In genomic region chrX:154750301-154751120, GRCh38 we compare ENCODE assay signal across 8 cellular contexts. TPM values are rescaled to one million over a fixed set of nuclear protein-coding genes. Genes with fewer than 3 reads are reported as not detected.
DNase-seq lines count a peak whose midpoint lies in the region; ATAC-seq and TF ChIP-seq lines count a peak whose summit lies in the region.

A gene with protein sequence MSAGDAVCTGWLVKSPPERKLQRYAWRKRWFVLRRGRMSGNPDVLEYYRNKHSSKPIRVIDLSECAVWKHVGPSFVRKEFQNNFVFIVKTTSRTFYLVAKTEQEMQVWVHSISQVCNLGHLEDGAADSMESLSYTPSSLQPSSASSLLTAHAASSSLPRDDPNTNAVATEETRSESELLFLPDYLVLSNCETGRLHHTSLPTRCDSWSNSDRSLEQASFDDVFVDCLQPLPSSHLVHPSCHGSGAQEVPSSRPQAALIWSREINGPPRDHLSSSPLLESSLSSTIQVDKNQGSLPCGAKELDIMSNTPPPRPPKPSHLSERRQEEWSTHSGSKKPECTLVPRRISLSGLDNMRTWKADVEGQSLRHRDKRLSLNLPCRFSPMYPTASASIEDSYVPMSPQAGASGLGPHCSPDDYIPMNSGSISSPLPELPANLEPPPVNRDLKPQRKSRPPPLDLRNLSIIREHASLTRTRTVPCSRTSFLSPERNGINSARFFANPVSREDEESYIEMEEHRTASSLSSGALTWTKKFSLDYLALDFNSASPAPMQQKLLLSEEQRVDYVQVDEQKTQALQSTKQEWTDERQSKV (minus strand): TSS chrX:154751077. CDS start chrX:154751025, 52 bp downstream.

- RAD21 ChIA-PET in HCT116 (lab: Charles Lee; ENCODE audit: low non-redundant PET in 1 of 2, low total read pairs in 2 of 2, uncharacterized antibody in 2 of 2, unreplicated experiment in 2 of 2): no interaction called here

- H3K36me3 ChIP-seq in HCT116 (ENCODE audit: control insufficient read depth in 1 of 2, insufficient read depth in 2 of 2, low read length in 2 of 2): no peaks in the 10 kb centered on the region
- H3K36me3 ChIP-seq in ovary: no peaks in the 10 kb centered on the region

- TF ChIP-seq POLR2A in HCT116 (IDR thresholded peaks at IDR 0.05; ENCODE audit: borderline replicate concordance, extremely low read depth, insufficient read depth, insufficient read length): no peak
- no peak for TF ChIP-seq POLR2A in ovary (IDR thresholded peaks at IDR 0.05)

- POLR2A ChIA-PET in HCT116 (lab: Charles Lee): no interaction called here

- 23 to 29% (median 26%) methylated on average over 36 to 81 of the region's 81 CpGs for WGBS in ovary, 3 donors

- TF ChIP-seq CTCF in GM12865 (IDR thresholded peaks at IDR 0.05; ENCODE audit: insufficient read depth, low read depth, low read length, missing control alignments) (no peak), HCT116 (IDR thresholded peaks at IDR 0.05 in 2 of 3, conservative IDR thresholded peaks at IDR 0.05 in 1 of 3; ENCODE audit: borderline replicate concordance in 1 of 3, insufficient read depth in 1 of 3, low read depth in 2 of 3, low read length in 2 of 3) (no peak), ovary (IDR thresholded peaks at IDR 0.05) (no peak)

- DNase-seq in GM12865 (ENCODE audit: low read depth) (peak; percentile 63), HCT116 (ENCODE audit: low read depth, low spot score) (no peak), NCI-H524 treated with DMSO at 0.1 percent for 48 hours (lab: John Stamatoyannopoulos, UW) (peak; percentile 21), Right ventricle myocardium inferior (ENCODE audit: missing footprints) (peak; percentile 75), ovary (peak in 2 of 5 donors; percentile 25 to 46), pons (ENCODE audit: low spot score) (no peak)
- DNase-seq in activated effector memory CD4-positive, alpha-beta T cell treated with anti-CD3 and anti-CD28 coated beads, Interleukin-2, amount 50 U/mL, for 16 hours: peak; percentile 77

- CTCF ChIA-PET in HCT116 (lab: Charles Lee): interaction anchor here (2.3 kb wide), 1 partner anchor 13 kb away, joined by 17 read pairs; the partner anchor contains the start of gene DKC1

- H3K4me1 ChIP-seq in HCT116 (ENCODE audit: control insufficient read depth in 1 of 2, insufficient read depth in 2 of 2, low read length in 2 of 2): peaks cover 0 to 3% of the 10 kb centered on the region in 2 experiments; a peak in 1 of 4 replicates
- no peaks in the 10 kb centered on the region for H3K4me1 ChIP-seq in ovary (ENCODE audit: insufficient read depth)

- H3K27me3 ChIP-seq in HCT116 (ENCODE audit: insufficient read depth, low read length): peaks cover 5% of the 10 kb centered on the region; the same call in 1 of the 2 replicates
- H3K27me3 ChIP-seq in ovary: no peaks in the 10 kb centered on the region

- BruUV-seq in HCT116 (replicated peaks; lab: Mats Ljungman, UMichigan): no TSS peak

- intact Hi-C loops in HCT116 (cut with micrococcal nuclease) (no loop called here), Right ventricle myocardium inferior (cut with DNase I) (loop anchor here (2.0 to 5.0 kb wide), 2 partner anchors 33 to 52 kb away; no protein-coding TSS in a partner anchor), ovary (cut with DNase I) (no loop called here)

- no peaks in the 10 kb centered on the region for H3K79me2 ChIP-seq in HCT116 (ENCODE audit: insufficient read depth, low read length)

- TF ChIP-seq EP300 in ovary (IDR thresholded peaks at IDR 0.05): no peak

- peak within 1 kb of the TSS; percentile 68 for H3K4me3 ChIP-seq in GM12865 (ENCODE audit: low read depth, low read length)
- H3K4me3 ChIP-seq in HCT116 (replicated peaks in 1 of 2; ENCODE audit: low read depth in 1 of 2, low read length in 2 of 2): peak within 1 kb of the TSS; percentile 27 to 46; a peak in 3 of 4 replicates
- H3K4me3 ChIP-seq in ovary: peak within 1 kb of the TSS; percentile 32

- ATAC-seq in HCT116 (peak; percentile 58), Right ventricle myocardium inferior (peak; percentile 84), GM18858 (IDR thresholded peaks at IDR 0.05; ENCODE audit: unreplicated experiment) (no peak)

- H4K20me1 ChIP-seq in HCT116 (ENCODE audit: insufficient read depth): no peaks in the 10 kb centered on the region

- H3K9me2 ChIP-seq in HCT116 (ENCODE audit: insufficient read depth): no peaks in the 10 kb centered on the region

- no peak for TF ChIP-seq RAD21 in HCT116 (IDR thresholded peaks at IDR 0.05; ENCODE audit: low read depth)

- H3K4me2 ChIP-seq in HCT116 (ENCODE audit: low read length): peak within 1 kb of the TSS; percentile 57

- no peak within 1 kb of the TSS for H3K27ac ChIP-seq in HCT116 (ENCODE audit: low read depth, low read length)
- no peak within 1 kb of the TSS for H3K27ac ChIP-seq in ovary

- H3K9ac ChIP-seq in HCT116 (ENCODE audit: low read length): no peak within 1 kb of the TSS

- no peak within 1 kb of the TSS for H2AFZ ChIP-seq in HCT116 (ENCODE audit: low read depth, low read length, poor library complexity, severe bottlenecking)

- H3K9me3 ChIP-seq in HCT116 (ENCODE audit: control insufficient read depth in 1 of 2, insufficient read depth in 1 of 2, low read depth in 1 of 2, low read length in 2 of 2) (no peaks in the 10 kb centered on the region), ovary (no peaks in the 10 kb centered on the region)

TF ChIP-seq in HCT116, 20 proteins besides CTCF, POLR2A, EP300 and RAD21:
- TF ChIP-seq SRF (IDR thresholded peaks at IDR 0.05; ENCODE audit: low read depth) (no peak), FOSL1 (IDR thresholded peaks at IDR 0.05; ENCODE audit: low read depth) (no peak), SIN3A (IDR thresholded peaks at IDR 0.05; ENCODE audit: low read depth) (no peak), EGR1 (IDR thresholded peaks at IDR 0.05; ENCODE audit: low read depth) (no peak), ELF1 (IDR thresholded peaks at IDR 0.05; ENCODE audit: borderline replicate concordance, low read depth) (no peak), JUND (IDR thresholded peaks at IDR 0.05) (no peak)
- TF ChIP-seq, protein P1, sequence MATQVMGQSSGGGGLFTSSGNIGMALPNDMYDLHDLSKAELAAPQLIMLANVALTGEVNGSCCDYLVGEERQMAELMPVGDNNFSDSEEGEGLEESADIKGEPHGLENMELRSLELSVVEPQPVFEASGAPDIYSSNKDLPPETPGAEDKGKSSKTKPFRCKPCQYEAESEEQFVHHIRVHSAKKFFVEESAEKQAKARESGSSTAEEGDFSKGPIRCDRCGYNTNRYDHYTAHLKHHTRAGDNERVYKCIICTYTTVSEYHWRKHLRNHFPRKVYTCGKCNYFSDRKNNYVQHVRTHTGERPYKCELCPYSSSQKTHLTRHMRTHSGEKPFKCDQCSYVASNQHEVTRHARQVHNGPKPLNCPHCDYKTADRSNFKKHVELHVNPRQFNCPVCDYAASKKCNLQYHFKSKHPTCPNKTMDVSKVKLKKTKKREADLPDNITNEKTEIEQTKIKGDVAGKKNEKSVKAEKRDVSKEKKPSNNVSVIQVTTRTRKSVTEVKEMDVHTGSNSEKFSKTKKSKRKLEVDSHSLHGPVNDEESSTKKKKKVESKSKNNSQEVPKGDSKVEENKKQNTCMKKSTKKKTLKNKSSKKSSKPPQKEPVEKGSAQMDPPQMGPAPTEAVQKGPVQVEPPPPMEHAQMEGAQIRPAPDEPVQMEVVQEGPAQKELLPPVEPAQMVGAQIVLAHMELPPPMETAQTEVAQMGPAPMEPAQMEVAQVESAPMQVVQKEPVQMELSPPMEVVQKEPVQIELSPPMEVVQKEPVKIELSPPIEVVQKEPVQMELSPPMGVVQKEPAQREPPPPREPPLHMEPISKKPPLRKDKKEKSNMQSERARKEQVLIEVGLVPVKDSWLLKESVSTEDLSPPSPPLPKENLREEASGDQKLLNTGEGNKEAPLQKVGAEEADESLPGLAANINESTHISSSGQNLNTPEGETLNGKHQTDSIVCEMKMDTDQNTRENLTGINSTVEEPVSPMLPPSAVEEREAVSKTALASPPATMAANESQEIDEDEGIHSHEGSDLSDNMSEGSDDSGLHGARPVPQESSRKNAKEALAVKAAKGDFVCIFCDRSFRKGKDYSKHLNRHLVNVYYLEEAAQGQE (IDR thresholded peaks at IDR 0.05; ENCODE audit: low read depth): no peak

RNA-seq across cellular contexts. Expression of the gene that starts here (rescaled TPM):
- total RNA-seq in HCT116 (2021; ENCODE audit: unreplicated experiment): 0.69 TPM
- polyA plus RNA-seq in HCT116 (2012): 0.11 and 0.13 TPM in 2 replicates
- 12.1 TPM for total RNA-seq in Right ventricle myocardium inferior
- total RNA-seq in ovary: 1 to 10 TPM in 5 of 7 donors, under 1 TPM in 2; 0.68 to 2.7 (median 1.1) TPM
- 1 to 10 TPM in 1 of 2 donors, under 1 TPM in 1; 0.96 to 4.0 TPM for polyA plus RNA-seq in ovary

Comparison
In these comparisons a context has a peak if more than half of its experiments do, and no peak if none do; other contexts are left out.
1. Peak in ATAC-seq, H3K4me3 ChIP-seq and H3K4me2 ChIP-seq in HCT116; RNA of the gene not detected or under 1 TPM.
2. DNase-seq: peak in GM12865 (single experiment), NCI-H524 treated with DMSO at 0.1 percent for 48 hours (single experiment), activated effector memory CD4-positive, alpha-beta T cell treated with anti-CD3 and anti-CD28 coated beads, Interleukin-2, amount 50 U/mL, for 16 hours (single experiment) and Right ventricle myocardium inferior (single experiment); none in HCT116 (single experiment) and pons (single experiment).
3. Peak in every context shown above with its lines, with median percentiles within 50 percentile points of each other: H3K4me3 ChIP-seq.